Comparison of ENCODE assay signal across 10 cellular contexts in the genomic region with DNA sequence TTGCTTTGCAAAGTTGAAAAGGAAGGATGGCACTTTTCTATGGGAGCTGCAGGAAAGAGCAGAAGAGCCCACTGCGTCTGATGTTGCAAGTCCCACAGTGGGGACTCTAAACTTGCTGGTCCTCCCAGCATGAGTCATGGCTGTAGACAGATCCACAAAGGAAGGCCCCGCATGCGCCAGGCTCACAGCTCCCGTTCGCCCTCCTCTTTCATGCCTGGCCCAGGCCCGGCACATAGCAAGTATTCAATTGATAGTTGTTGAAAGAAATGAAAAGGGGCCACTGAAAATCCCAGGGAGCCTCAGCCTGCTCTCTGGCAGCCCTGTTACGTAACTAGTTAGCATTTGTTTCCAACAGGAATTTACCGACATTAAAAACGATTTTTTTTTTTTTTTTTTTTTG. TPM values are rescaled to one million over a fixed set of nuclear protein-coding genes. Genes with fewer than 3 reads are reported as not detected.
DNase-seq lines count a peak whose midpoint lies in the region; ATAC-seq and TF ChIP-seq lines count a peak whose summit lies in the region.
"Had no signal": no experiment of that assay in that cellular context is flagged by ENCODE, and none has a peak within 500 bp of the region (broad histone marks: within the 10 kb centered on the region; RNA-seq: fewer than 3 reads in every experiment).

No MANE protein-coding gene starts in this region.

- H3K4me3 ChIP-seq in adrenal gland (no peak overlapping the region), heart left ventricle (no peak overlapping the region)

- H3K9me3 ChIP-seq in adrenal gland (replicated peaks in 1 of 3), result no peaks in the 10 kb centered on the region
- H3K9me3 ChIP-seq in heart left ventricle, result no peaks in the 10 kb centered on the region

- H3K4me1 ChIP-seq in adrenal gland (replicated peaks in 1 of 2), result peaks cover 9 to 15% of the 10 kb centered on the region in 2 donors
- H3K4me1 ChIP-seq in heart left ventricle, result peaks cover 0 to 51% (median 6%) of the 10 kb centered on the region in 12 donors

- WGBS in adrenal gland, 4 donors, result 16 to 37% (median 28%) methylated on average over 9 of the region's 9 CpGs
- WGBS in heart left ventricle, 4 donors, result 58 to 68% (median 65%) methylated on average over 9 of the region's 9 CpGs

- peak overlapping the region in 4 of 5 donors; percentile 2 to 57 (median 23) for H3K27ac ChIP-seq in adrenal gland
- H3K27ac ChIP-seq in heart left ventricle, result peak overlapping the region in 4 of 12 donors; percentile 15 to 63 (median 25)

- no peak for TF ChIP-seq POLR2A in adrenal gland (IDR thresholded peaks at IDR 0.05)
- TF ChIP-seq POLR2A in heart left ventricle (IDR thresholded peaks at IDR 0.05), result no peak

- H3K36me3 ChIP-seq in adrenal gland (replicated peaks in 1 of 2) (peaks cover 0 to 8% of the 10 kb centered on the region in 2 donors), heart left ventricle (peaks cover 0 to 21% (median 5%) of the 10 kb centered on the region in 9 donors)

- intact Hi-C loops in adrenal gland (cut with DNase I) (no loop called here), heart left ventricle (cut with DNase I) (no loop called here), posterior vena cava (cut with DNase I) (no loop called here)

- ATAC-seq in heart left ventricle, result peak; percentile 68 to 91 (median 86)
- no peak for ATAC-seq in GM18907 (IDR thresholded peaks at IDR 0.05; ENCODE audit: unreplicated experiment)
- no peak for ATAC-seq in HG03045 (IDR thresholded peaks at IDR 0.05; ENCODE audit: unreplicated experiment)
- ATAC-seq: activated naive CD4-positive, alpha-beta T cell treated with anti-CD3 and anti-CD28 coated beads, Interleukin-2, amount 50 U/mL, for 72 hours had no signal

- DNase-seq in ELF-1 (ENCODE audit: low read depth, low spot score), result peak; percentile 69
- DNase-seq in adrenal gland, result peak; percentile 58 to 88 (median 80)
- DNase-seq in heart left ventricle, result peak; percentile 44 to 80 (median 67)
- peak; percentile 89 for DNase-seq in posterior vena cava (ENCODE audit: low spot score)
- DNase-seq in NCI-H1417 treated with DMSO at 0.1 percent for 48 hours (lab: John Stamatoyannopoulos, UW), result no peak
- DNase-seq in stimulated activated CD4-positive, alpha-beta T cell treated with anti-CD3 and anti-CD28 coated beads, Interleukin-12 subunit alpha, Interleukin-12 subunit beta, amount 100 ng/mL, for 4 hours, result no peak
- DNase-seq: SHP77 treated with DMSO at 0.1 percent for 48 hours had no signal

- H3K27me3 ChIP-seq in adrenal gland (no peaks in the 10 kb centered on the region), heart left ventricle (no peaks in the 10 kb centered on the region)

- TF ChIP-seq CTCF in adrenal gland (IDR thresholded peaks at IDR 0.05), result no peak
- no peak for TF ChIP-seq CTCF in heart left ventricle (IDR thresholded peaks at IDR 0.05)

RNA-seq across cellular contexts. Expression of a gene that starts 18.9 kb away (rescaled TPM):
- total RNA-seq in adrenal gland (100 to 1,000 TPM; 100 to 190 (median 121) TPM), heart left ventricle (10 to 100 TPM; 30.3 to 74.8 (median 33.8) TPM), posterior vena cava (10 to 100 TPM; 53.7 to 63.0 TPM)
- polyA plus RNA-seq in adrenal gland (10 to 100 TPM; 47.6 to 69.5 (median 55.8) TPM), heart left ventricle (10 to 100 TPM; 18.1 to 43.4 TPM)

RNA-seq across cellular contexts. Expression of a gene that starts 54.0 kb away (rescaled TPM):
- total RNA-seq in adrenal gland, result 1 to 10 TPM in 7 of 8 donors, under 1 TPM in 1; 0.54 to 3.7 (median 1.8) TPM
- 10 to 100 TPM in 1 of 3 donors, 1 to 10 TPM in 1, under 1 TPM in 1; 0.51 to 14.4 (median 9.1) TPM for polyA plus RNA-seq in adrenal gland
- total RNA-seq in heart left ventricle, result 1 to 10 TPM in 5 of 9 donors, under 1 TPM in 4; 0.29 to 5.8 (median 1.3) TPM
- polyA plus RNA-seq in heart left ventricle, result 1 to 10 TPM in 1 of 2 donors, under 1 TPM in 1; 0.95 to 1.1 TPM
- 1 to 10 TPM in 1 of 2 donors, under 1 TPM in 1; 0.71 to 1.9 TPM for total RNA-seq in posterior vena cava

Comparison
In these comparisons a context has a peak if more than half of its experiments do, and no peak if none do; other contexts are left out.
1. DNase-seq: peak in ELF-1 (single experiment), adrenal gland (7 of 7), heart left ventricle (5 of 5) and posterior vena cava (single experiment); none in NCI-H1417 treated with DMSO at 0.1 percent for 48 hours (single experiment) and stimulated activated CD4-positive, alpha-beta T cell treated with anti-CD3 and anti-CD28 coated beads, Interleukin-12 subunit alpha, Interleukin-12 subunit beta, amount 100 ng/mL, for 4 hours (single experiment).
2. ATAC-seq: peak in heart left ventricle (4 of 4); none in GM18907 (single experiment) and HG03045 (single experiment).